17 cellular contexts compared by ENCODE assay signal in genomic region chr17:43615952-43616351, GRCh38. TPM values are rescaled to one million over a fixed set of nuclear protein-coding genes. Genes with fewer than 3 reads are reported as not detected.
DNase-seq lines count a peak whose midpoint lies in the region; ATAC-seq, FAIRE-seq and TF ChIP-seq lines count a peak whose summit lies in the region.
"Had no signal": no experiment of that assay in that cellular context is flagged by ENCODE, and none has a peak within 500 bp of the region (broad histone marks: within the 10 kb centered on the region; RNA-seq: fewer than 3 reads in every experiment).

No MANE protein-coding gene starts in this region.

- H3K79me1 ChIP-seq in trophoblast cell (ENCODE audit: low read length): peaks cover 2% of the 10 kb centered on the region

- no peak overlapping the region for H4K91ac ChIP-seq in trophoblast cell (ENCODE audit: low read depth, low read length)

- no peak for ATAC-seq in K562
- ATAC-seq in omental fat pad (ENCODE audit: low FRiP score): no peak

- no peaks in the 10 kb centered on the region for H3K9me2 ChIP-seq in Karpas-422 (replicated peaks; ENCODE audit: insufficient read depth, low read length)

- peak overlapping the region; percentile 34 for H3K27ac ChIP-seq in HL-60 (replicated peaks)
- no peak overlapping the region for H3K27ac ChIP-seq in Karpas-422 (ENCODE audit: low read length)
- no peak overlapping the region for H3K27ac ChIP-seq in K562 (ENCODE audit: extremely low read depth, low read depth, low read length)
- H3K27ac ChIP-seq in trophoblast cell (ENCODE audit: low read depth, low read length): no peak overlapping the region
- no peak overlapping the region for H3K27ac ChIP-seq in left ventricle myocardium inferior (replicated peaks)
- H3K27ac ChIP-seq: A549, C4-2B had no signal

- CTCF ChIA-PET in K562 (lab: Yijun Ruan, JAX; ENCODE audit: low intra/inter-chr PET ratio): no interaction called here

- H3K4me2 ChIP-seq in Karpas-422 (ENCODE audit: low read depth, low read length, poor library complexity, severe bottlenecking) (no peak overlapping the region), K562 (ENCODE audit: insufficient read depth, low read length) (no peak overlapping the region), trophoblast cell (ENCODE audit: low read length) (no peak overlapping the region)
- H3K4me2 ChIP-seq: A549 had no signal

- H3K4me3 ChIP-seq in HL-60 (replicated peaks; ENCODE audit: insufficient read depth, low read length) (no peak overlapping the region), Karpas-422 (ENCODE audit: low read length) (no peak overlapping the region), K562 (no peak overlapping the region), trophoblast cell (ENCODE audit: low read depth, low read length) (no peak overlapping the region), left ventricle myocardium inferior (no peak overlapping the region)
- H3K4me3 ChIP-seq: A549 had no signal

- TF ChIP-seq RAD21 in K562 (CRISPR knock-in tag; conservative IDR thresholded peaks at IDR 0.05 in 1 of 2, IDR thresholded peaks at IDR 0.05 in 1 of 2): no peak

- in situ Hi-C loops in K562 (cut with MboI): no loop called here

- FAIRE-seq in K562 (lab: Jason Lieb, UNC): no peak
- FAIRE-seq: A549, D721Med, HTR-8/SVneo had no signal

- H2AK5ac ChIP-seq in trophoblast cell (ENCODE audit: low read length): no peak overlapping the region

- H3K23ac ChIP-seq in trophoblast cell (ENCODE audit: low read length): no peak overlapping the region

- H3K9me1 ChIP-seq in K562 (ENCODE audit: control insufficient read depth, insufficient read depth, low read length): no peaks in the 10 kb centered on the region

- 6% methylated on average over 4 of the region's 4 CpGs for WGBS in K562 (ENCODE audit: insufficient coverage, low coverage, missing lambda C conversion rate)
- WGBS in trophoblast cell (ENCODE audit: extremely low coverage, insufficient coverage, insufficient read length): no CpG with 5 or more reads among the region's 4 CpGs

- no peak overlapping the region for H3K14ac ChIP-seq in trophoblast cell (ENCODE audit: low read length)

- no peaks in the 10 kb centered on the region; the same call in 1 of the 2 replicates for H3K9me3 ChIP-seq in Karpas-422 (ENCODE audit: low read length)
- H3K9me3 ChIP-seq in K562 (replicated peaks; ENCODE audit: control insufficient read depth, insufficient read depth, low read depth, low read length): no peaks in the 10 kb centered on the region
- peaks cover 5% of the 10 kb centered on the region for H3K9me3 ChIP-seq in trophoblast cell (ENCODE audit: insufficient read depth, low read depth, low read length)
- H3K9me3 ChIP-seq in left ventricle myocardium inferior (replicated peaks): no peaks in the 10 kb centered on the region
- H3K9me3 ChIP-seq: BE2C had no signal

- no peak overlapping the region for H2BK120ac ChIP-seq in trophoblast cell (ENCODE audit: insufficient read depth, low read length, poor library complexity)

- intact Hi-C loops in K562 (cut with micrococcal nuclease) (no loop called here), left ventricle myocardium inferior (cut with micrococcal nuclease) (no loop called here)

- no peak overlapping the region for H4K12ac ChIP-seq in trophoblast cell (ENCODE audit: low read depth, low read length)

- no TSS peak for BruUV-seq in K562 (replicated peaks; lab: Mats Ljungman, UMichigan)

- no peak for DNase-seq in HL-60 (ENCODE audit: low read depth in 1 of 2, low spot score in 1 of 2)
- DNase-seq in Karpas-422: peak; percentile 40
- no peak for DNase-seq in K562 (ENCODE audit: extremely low read depth in 1 of 4, low spot score in 3 of 4)
- no peak for DNase-seq in trophoblast cell
- no peak for DNase-seq in left ventricle myocardium inferior
- DNase-seq in omental fat pad (ENCODE audit: low spot score): no peak
- DNase-seq: BE2C; CD4-positive, alpha-beta memory T cell; DMS153; DMS79 treated with DMSO at 0.1 percent for 48 hours; GDM1 had no signal

- TF ChIP-seq CTCF in HL-60 (IDR thresholded peaks at IDR 0.05; ENCODE audit: insufficient read depth, low read length) (no peak), K562 (IDR thresholded peaks at IDR 0.05 in 2 of 3, conservative IDR thresholded peaks at IDR 0.05 in 1 of 3; ENCODE audit: insufficient read depth in 2 of 3, low read depth in 1 of 3, low read length in 3 of 3) (no peak), left ventricle myocardium inferior (IDR thresholded peaks at IDR 0.05; ENCODE audit: borderline replicate concordance) (no peak), omental fat pad (IDR thresholded peaks at IDR 0.05) (no peak)

- no peaks in the 10 kb centered on the region for H3K4me1 ChIP-seq in Karpas-422 (ENCODE audit: low read length)
- H3K4me1 ChIP-seq in K562 (replicated peaks in 1 of 2; ENCODE audit: control insufficient read depth in 2 of 2, insufficient read depth in 2 of 2, low read length in 2 of 2): peaks cover 0 to 11% of the 10 kb centered on the region in 2 experiments; a peak in 1 of 5 replicates
- peaks cover 2 to 7% of the 10 kb centered on the region in 2 experiments for H3K4me1 ChIP-seq in trophoblast cell (ENCODE audit: control insufficient read depth in 1 of 2, insufficient read depth in 2 of 2, low read length in 2 of 2)
- H3K4me1 ChIP-seq in left ventricle myocardium inferior: peaks cover 6% of the 10 kb centered on the region
- H3K4me1 ChIP-seq: BE2C had no signal

- H4K20me1 ChIP-seq in Karpas-422 (ENCODE audit: insufficient read depth, low read depth, low read length): no peaks in the 10 kb centered on the region
- H4K20me1 ChIP-seq in K562 (replicated peaks; ENCODE audit: control insufficient read depth, insufficient read depth, low read length): no peaks in the 10 kb centered on the region

- H2BK5ac ChIP-seq in trophoblast cell (ENCODE audit: low read depth, low read length, poor library complexity): no peak overlapping the region

- no peaks in the 10 kb centered on the region for H3K27me3 ChIP-seq in HL-60 (ENCODE audit: insufficient read depth, poor library complexity, severe bottlenecking)
- H3K27me3 ChIP-seq in Karpas-422 (ENCODE audit: low read length): no peaks in the 10 kb centered on the region
- H3K27me3 ChIP-seq in K562 (ENCODE audit: control insufficient read depth in 2 of 2, insufficient read depth in 2 of 2, low read length in 2 of 2): peaks cover 17 to 30% of the 10 kb centered on the region in 2 experiments; a peak in 3 of 5 replicates
- no peaks in the 10 kb centered on the region for H3K27me3 ChIP-seq in trophoblast cell (ENCODE audit: insufficient read depth, low read length)
- H3K27me3 ChIP-seq in left ventricle myocardium inferior (ENCODE audit: low read depth): no peaks in the 10 kb centered on the region
- H3K27me3 ChIP-seq: BE2C had no signal

- no peak overlapping the region for H4K8ac ChIP-seq in trophoblast cell (ENCODE audit: low read depth, low read length)

- no peak overlapping the region for H3K9ac ChIP-seq in Karpas-422 (ENCODE audit: low read length)
- 0 out of 4 replicates have a peak overlapping the region, but pooled peaks of 1 of the 2 experiments have one; percentile 42 for H3K9ac ChIP-seq in K562 (ENCODE audit: insufficient read depth in 1 of 2, low read depth in 2 of 2, low read length in 2 of 2)
- no peak overlapping the region for H3K9ac ChIP-seq in trophoblast cell (ENCODE audit: low read length)

- POLR2A ChIA-PET in K562 (lab: Yijun Ruan, JAX): no interaction called here

- H3K4ac ChIP-seq in trophoblast cell (ENCODE audit: low read depth, low read length): no peak overlapping the region

- TF ChIP-seq EP300 in K562 (IDR thresholded peaks at IDR 0.05; ENCODE audit: low read length): no peak

- H3K79me2 ChIP-seq in Karpas-422 (ENCODE audit: low read length) (no peaks in the 10 kb centered on the region), K562 (ENCODE audit: control insufficient read depth, insufficient read depth, low read length) (no peaks in the 10 kb centered on the region), trophoblast cell (ENCODE audit: control insufficient read depth, insufficient read depth, low read length, poor library complexity) (no peaks in the 10 kb centered on the region)

- no peak for TF ChIP-seq POLR2A in K562 (conservative IDR thresholded peaks at IDR 0.05)

- peak overlapping the region; percentile 7 for H2BK12ac ChIP-seq in trophoblast cell (ENCODE audit: low read length)

- H2AFZ ChIP-seq in Karpas-422 (ENCODE audit: low read length) (no peak overlapping the region), K562 (ENCODE audit: low read depth, low read length) (no peak overlapping the region), trophoblast cell (ENCODE audit: insufficient read depth, low read length, poor library complexity) (no peak overlapping the region)

- no peaks in the 10 kb centered on the region for H3K36me3 ChIP-seq in Karpas-422 (ENCODE audit: insufficient read depth, low read length)
- no peaks in the 10 kb centered on the region for H3K36me3 ChIP-seq in K562 (ENCODE audit: control insufficient read depth, insufficient read depth, low read length)
- H3K36me3 ChIP-seq in trophoblast cell (ENCODE audit: control insufficient read depth in 1 of 2, insufficient read depth in 2 of 2, low read length in 2 of 2): no peaks in the 10 kb centered on the region
- H3K36me3 ChIP-seq in left ventricle myocardium inferior: no peaks in the 10 kb centered on the region
- H3K36me3 ChIP-seq: BE2C had no signal

- no peak overlapping the region for H3K18ac ChIP-seq in trophoblast cell (ENCODE audit: low read length)

TF ChIP-seq in K562, 482 proteins besides CTCF, POLR2A, EP300 and RAD21 (continues in another document):
- no peak for TF ChIP-seq BRF1 (IDR thresholded peaks at IDR 0.05; ENCODE audit: borderline replicate concordance, extremely low read depth, insufficient read length)

RNA-seq across cellular contexts. Expression of gene MEOX1, which starts 45.8 kb away (rescaled TPM):
- not detected in 2 replicates for total RNA-seq in Karpas-422 (2014; rRNA removed; shearing (Covaris generic); ENCODE audit: low replicate concordance)
- not detected in 2 replicates for total RNA-seq in K562 (2011; cell fraction: chromatin; rRNA removed; ENCODE audit: low replicate concordance)
- not detected in 2 replicates for total RNA-seq in K562 (2011; cell fraction: nucleolus; rRNA removed)
- not detected in 2 replicates for total RNA-seq in K562 (2011; cell fraction: nucleoplasm; rRNA removed)
- not detected in 2 replicates for total RNA-seq in K562 (2014; rRNA removed)
- not detected in 2 replicates for total RNA-seq in K562 (2014; rRNA removed; fragmentation: Illumina TruSeq; extraction: Trizol)
- total RNA-seq in K562 (2015; rRNA removed; fragmentation: Illumina TruSeq; extraction: Trizol): not detected in 2 replicates
- not detected in 2 replicates for total RNA-seq in K562 (2021)
- polyA plus RNA-seq in K562 (2011; rRNA removed): not detected in 2 replicates
- polyA plus RNA-seq in K562 (2011; cell fraction: cytosol; rRNA removed): not detected in 2 replicates
- polyA plus RNA-seq in K562 (2011; cell fraction: nucleus; rRNA removed): not detected in 2 replicates
- polyA plus RNA-seq in K562 (2012): not detected in 2 replicates
- not detected in 2 replicates for polyA plus RNA-seq in K562 (2014; fragmentation: Illumina TruSeq; extraction: Trizol)
- polyA plus RNA-seq in K562 (2014; fragmentation: Nextera tagmentation; extraction: Ambion mirVana): not detected
- not detected in 2 replicates for polyA plus RNA-seq in K562 (2014; rRNA removed)
- polyA minus RNA-seq in K562 (2011; rRNA and poly(A)+ RNA removed): not detected in 2 replicates
- not detected in 2 replicates for polyA minus RNA-seq in K562 (2011; cell fraction: cytosol; rRNA and poly(A)+ RNA removed)
- polyA minus RNA-seq in K562 (2011; cell fraction: nucleus; rRNA and poly(A)+ RNA removed): not detected in 2 replicates
- polyA plus RNA-seq in trophoblast cell (2013): 7.3 and 9.2 TPM in 2 replicates
- 8.4 TPM for total RNA-seq in left ventricle myocardium inferior
- total RNA-seq in omental fat pad: 10 to 100 TPM in 2 of 4 donors, 1 to 10 TPM in 2; 5.6 to 56.6 (median 11.1) TPM
- total RNA-seq: H4, HFFc6 had no signal
- polyA plus RNA-seq: A549 had no signal
